Comparison of ENCODE assay signal across 1 cellular context in the genomic region with DNA sequence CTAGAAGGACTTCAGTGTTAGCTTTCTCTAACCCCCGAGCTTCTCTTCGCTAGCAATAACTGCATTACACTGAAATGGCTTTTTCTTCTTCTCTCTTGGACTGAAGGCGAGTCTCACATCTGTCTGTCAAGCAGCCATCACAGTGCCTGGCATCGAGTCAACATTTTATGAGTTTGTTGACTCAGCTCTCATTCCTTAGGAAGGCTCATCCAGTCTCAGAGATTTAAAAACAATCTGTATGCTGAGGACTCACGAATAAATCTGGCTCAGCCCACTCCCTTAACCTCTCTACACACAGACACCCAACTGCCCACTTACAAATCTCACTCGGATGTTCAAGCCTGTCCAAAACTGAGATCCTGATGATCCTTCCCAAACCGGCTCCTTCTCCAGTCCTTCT.
TF ChIP-seq lines count a peak whose summit lies in the region.

No MANE protein-coding gene starts in this region.

TF ChIP-seq in IMR-90, 13 proteins besides CTCF, POLR2A, EP300 and RAD21:
- TF ChIP-seq NFE2L2 (IDR thresholded peaks at IDR 0.05; ENCODE audit: low read depth, low read length) (no peak), MAZ (IDR thresholded peaks at IDR 0.05; ENCODE audit: borderline replicate concordance, low read depth, low read length) (no peak)
- TF ChIP-seq, protein P1, sequence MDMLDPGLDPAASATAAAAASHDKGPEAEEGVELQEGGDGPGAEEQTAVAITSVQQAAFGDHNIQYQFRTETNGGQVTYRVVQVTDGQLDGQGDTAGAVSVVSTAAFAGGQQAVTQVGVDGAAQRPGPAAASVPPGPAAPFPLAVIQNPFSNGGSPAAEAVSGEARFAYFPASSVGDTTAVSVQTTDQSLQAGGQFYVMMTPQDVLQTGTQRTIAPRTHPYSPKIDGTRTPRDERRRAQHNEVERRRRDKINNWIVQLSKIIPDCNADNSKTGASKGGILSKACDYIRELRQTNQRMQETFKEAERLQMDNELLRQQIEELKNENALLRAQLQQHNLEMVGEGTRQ (IDR thresholded peaks at IDR 0.05; ENCODE audit: low read depth, low read length) = no peak
